Comparison of ENCODE assay signal across 17 cellular contexts in genomic region chr1:91520940-91521507, GRCh38. TPM values are rescaled to one million over a fixed set of nuclear protein-coding genes. Genes with fewer than 3 reads are reported as not detected.
DNase-seq lines count a peak whose midpoint lies in the region; ATAC-seq and TF ChIP-seq lines count a peak whose summit lies in the region.
"Had no signal": no experiment of that assay in that cellular context is flagged by ENCODE, and none has a peak within 500 bp of the region (broad histone marks: within the 10 kb centered on the region; RNA-seq: fewer than 3 reads in every experiment).

No MANE protein-coding gene starts in this region.

- no peaks in the 10 kb centered on the region for H3K9me3 ChIP-seq in GM23248 (ENCODE audit: low read depth)

- H4K20me1 ChIP-seq in GM23248 (ENCODE audit: insufficient read depth), result no peaks in the 10 kb centered on the region

- 34 to 38% methylated on average over 2 of the region's 2 CpGs for WGBS in GM23248 (ENCODE audit: low coverage in 1 of 2, low lambda C conversion rate in 2 of 2, missing lambda C conversion rate in 2 of 2), 2 experiments

- no peak overlapping the region for H3K4me2 ChIP-seq in GM23248 (ENCODE audit: unreplicated experiment)

- no peaks in the 10 kb centered on the region for H3K27me3 Mint-ChIP-seq in activated CD4-positive, alpha-beta T cell treated with anti-CD3 and anti-CD28 coated beads for 36 hours
- H3K27me3 Mint-ChIP-seq in activated naive CD8-positive, alpha-beta T cell treated with anti-CD3 and anti-CD28 coated beads, Interleukin-2, amount 50 U/mL, for 24 hours, result no peaks in the 10 kb centered on the region
- no peaks in the 10 kb centered on the region for H3K27me3 Mint-ChIP-seq in natural killer cell (ENCODE audit: low read depth in 2 of 2)
- H3K27me3 Mint-ChIP-seq: CD4-positive, alpha-beta memory T cell had no signal

- no peaks in the 10 kb centered on the region for H3K27me3 ChIP-seq in GM23248 (replicated peaks; ENCODE audit: insufficient read depth)

- ATAC-seq in activated CD4-positive, alpha-beta T cell treated with anti-CD3 and anti-CD28 coated beads for 36 hours, result peak; percentile 12
- ATAC-seq in activated naive CD8-positive, alpha-beta T cell treated with anti-CD3 and anti-CD28 coated beads, Interleukin-2, amount 50 U/mL, for 24 hours, result peak; percentile 65
- no peak for ATAC-seq in natural killer cell
- ATAC-seq: PC-3 had no signal

- no peaks in the 10 kb centered on the region for H3K79me2 ChIP-seq in GM23248 (ENCODE audit: insufficient read depth)

- H3K4me1 Mint-ChIP-seq in activated CD4-positive, alpha-beta T cell treated with anti-CD3 and anti-CD28 coated beads for 36 hours, result peaks cover 29% of the 10 kb centered on the region
- H3K4me1 Mint-ChIP-seq in activated naive CD8-positive, alpha-beta T cell treated with anti-CD3 and anti-CD28 coated beads, Interleukin-2, amount 50 U/mL, for 24 hours, result peaks cover 37% of the 10 kb centered on the region
- H3K4me1 Mint-ChIP-seq in natural killer cell, result peaks cover 55 to 68% of the 10 kb centered on the region in 2 donors
- H3K4me1 Mint-ChIP-seq: H9 had no signal

- peaks cover 51% of the 10 kb centered on the region for H3K36me3 Mint-ChIP-seq in activated CD4-positive, alpha-beta T cell treated with anti-CD3 and anti-CD28 coated beads for 36 hours (ENCODE audit: low read depth)
- H3K36me3 Mint-ChIP-seq in activated naive CD8-positive, alpha-beta T cell treated with anti-CD3 and anti-CD28 coated beads, Interleukin-2, amount 50 U/mL, for 24 hours (ENCODE audit: low read depth), result peaks cover 36% of the 10 kb centered on the region
- H3K36me3 Mint-ChIP-seq in natural killer cell, result no peaks in the 10 kb centered on the region

- H3K27ac Mint-ChIP-seq in activated CD4-positive, alpha-beta T cell treated with anti-CD3 and anti-CD28 coated beads for 36 hours, result peak overlapping the region; percentile 39
- H3K27ac Mint-ChIP-seq in activated naive CD8-positive, alpha-beta T cell treated with anti-CD3 and anti-CD28 coated beads, Interleukin-2, amount 50 U/mL, for 24 hours, result peak overlapping the region; percentile 80
- peak overlapping the region; percentile 59 to 79 for H3K27ac Mint-ChIP-seq in natural killer cell
- H3K27ac Mint-ChIP-seq: H9 had no signal

- no peaks in the 10 kb centered on the region for H3K9me3 Mint-ChIP-seq in activated CD4-positive, alpha-beta T cell treated with anti-CD3 and anti-CD28 coated beads for 36 hours (ENCODE audit: low read depth)
- H3K9me3 Mint-ChIP-seq in activated naive CD8-positive, alpha-beta T cell treated with anti-CD3 and anti-CD28 coated beads, Interleukin-2, amount 50 U/mL, for 24 hours, result no peaks in the 10 kb centered on the region
- no peaks in the 10 kb centered on the region for H3K9me3 Mint-ChIP-seq in natural killer cell
- H3K9me3 Mint-ChIP-seq: CD4-positive, alpha-beta memory T cell; H9 had no signal

- peaks cover 6% of the 10 kb centered on the region for H3K4me1 ChIP-seq in GM23248 (ENCODE audit: insufficient read depth)

- H3K9ac ChIP-seq in GM23248, result no peak overlapping the region

- no peaks in the 10 kb centered on the region for H3K36me3 ChIP-seq in GM23248 (ENCODE audit: low read depth)

- H2AFZ ChIP-seq in GM23248, result no peak overlapping the region

- POLR2A ChIA-PET in activated CD4-positive, alpha-beta T cell treated with anti-CD3 and anti-CD28 coated beads for 36 hours (lab: Charles Lee), result no interaction called here

- in situ Hi-C loops in GM23248 (cut with MboI), result no loop called here
- in situ Hi-C loops in GM13976 (cut with MboI; ENCODE audit: low sequenced_read_pairs, unreplicated experiment), result loop anchor here (25.0 kb wide), 1 partner anchor 766 kb away; the partner anchor contains the start of genes GLMN and RPAP2

- no peak overlapping the region for H3K4me3 ChIP-seq in GM23248

- TF ChIP-seq CTCF in natural killer cell (IDR thresholded peaks at IDR 0.05) (no peak), GM13976 (IDR thresholded peaks at IDR 0.05; ENCODE audit: borderline replicate concordance, control extremely low read depth, extremely low read depth, insufficient read depth, missing control alignments) (no peak)

- no peaks in the 10 kb centered on the region for H3K9me2 ChIP-seq in GM23248 (ENCODE audit: insufficient read depth)

- CTCF ChIA-PET in activated CD4-positive, alpha-beta T cell treated with anti-CD3 and anti-CD28 coated beads for 36 hours (lab: Charles Lee), result interaction anchor here (5.4 kb wide), 1 partner anchor 9 kb away, joined by 27 read pairs; no protein-coding TSS in a partner anchor

- intact Hi-C loops in activated CD4-positive, alpha-beta T cell treated with anti-CD3 and anti-CD28 coated beads for 36 hours (cut with DNase I, micrococcal nuclease), result loop anchor here in 1 of 2 experiments (5.0 kb wide), 1 partner anchor 36 kb away; no protein-coding TSS in a partner anchor
- intact Hi-C loops in natural killer cell (cut with micrococcal nuclease), result loop anchor here (5.0 kb wide), 1 partner anchor 36 kb away; no protein-coding TSS in a partner anchor

- DNase-seq in activated CD4-positive, alpha-beta T cell treated with anti-CD3 and anti-CD28 coated beads for 36 hours, result no peak
- DNase-seq in activated CD4-positive, alpha-beta T cell treated with anti-CD3 and anti-CD28 coated beads for 48 hours, result no peak
- peak; percentile 42 for DNase-seq in GM23248
- DNase-seq in activated naive CD8-positive, alpha-beta T cell treated with anti-CD3 and anti-CD28 coated beads, Interleukin-2, amount 50 U/mL, for 24 hours, result no peak
- DNase-seq in natural killer cell, result no peak
- no peak for DNase-seq in T1000 (lab: John Stamatoyannopoulos, UW)
- no peak for DNase-seq in AG08396 (ENCODE audit: low spot score)
- DNase-seq in GM13976 (ENCODE audit: low spot score), result no peak
- DNase-seq: 8988T; CD4-positive, alpha-beta memory T cell; DMS79; H9; NCI-H1048; NCI-H1436 treated with DMSO at 0.1 percent for 48 hours; NCI-H2029 treated with DMSO at 0.1 percent for 48 hours; NCI-H748 treated with DMSO at 0.1 percent for 48 hours; PC-3 had no signal

- no peak overlapping the region for H3K27ac ChIP-seq in GM23248

- peaks cover 4% of the 10 kb centered on the region for H3F3A ChIP-seq in GM23248 (ENCODE audit: insufficient read depth)

- H3K4me3 Mint-ChIP-seq in activated CD4-positive, alpha-beta T cell treated with anti-CD3 and anti-CD28 coated beads for 36 hours, result no peak overlapping the region
- H3K4me3 Mint-ChIP-seq in activated naive CD8-positive, alpha-beta T cell treated with anti-CD3 and anti-CD28 coated beads, Interleukin-2, amount 50 U/mL, for 24 hours, result no peak overlapping the region
- H3K4me3 Mint-ChIP-seq in natural killer cell, result no peak overlapping the region
- H3K4me3 Mint-ChIP-seq: CD4-positive, alpha-beta memory T cell; H9 had no signal

RNA-seq across cellular contexts. Expression of gene CDC7, which starts 20.4 kb away (rescaled TPM):
- 10 to 100 TPM; 31.1 to 32.0 TPM for total RNA-seq in activated CD4-positive, alpha-beta T cell treated with anti-CD3 and anti-CD28 coated beads for 36 hours
- total RNA-seq in GM23248 (2014; rRNA removed; shearing (Covaris generic)), result 3.0 and 3.5 TPM in 2 replicates
- polyA plus RNA-seq in GM23248 (2016; fragmentation: Nextera tagmentation; extraction: Ambion mirVana), result 3.7 and 4.7 TPM in 2 replicates
- total RNA-seq in natural killer cell, result 10 to 100 TPM in 1 of 3 donors, 1 to 10 TPM in 2; 7.2 to 11.4 (median 7.9) TPM

Comparison
In these comparisons a context has a peak if more than half of its experiments do, and no peak if none do; other contexts are left out.
1. ATAC-seq: peak in activated CD4-positive, alpha-beta T cell treated with anti-CD3 and anti-CD28 coated beads for 36 hours (single experiment) and activated naive CD8-positive, alpha-beta T cell treated with anti-CD3 and anti-CD28 coated beads, Interleukin-2, amount 50 U/mL, for 24 hours (single experiment); none in natural killer cell (0 of 3).
2. Peak in every context shown above with its lines, with median percentiles within 50 percentile points of each other: H3K27ac Mint-ChIP-seq.